ENCODE assay signal across 12 cellular contexts in the genomic region with DNA sequence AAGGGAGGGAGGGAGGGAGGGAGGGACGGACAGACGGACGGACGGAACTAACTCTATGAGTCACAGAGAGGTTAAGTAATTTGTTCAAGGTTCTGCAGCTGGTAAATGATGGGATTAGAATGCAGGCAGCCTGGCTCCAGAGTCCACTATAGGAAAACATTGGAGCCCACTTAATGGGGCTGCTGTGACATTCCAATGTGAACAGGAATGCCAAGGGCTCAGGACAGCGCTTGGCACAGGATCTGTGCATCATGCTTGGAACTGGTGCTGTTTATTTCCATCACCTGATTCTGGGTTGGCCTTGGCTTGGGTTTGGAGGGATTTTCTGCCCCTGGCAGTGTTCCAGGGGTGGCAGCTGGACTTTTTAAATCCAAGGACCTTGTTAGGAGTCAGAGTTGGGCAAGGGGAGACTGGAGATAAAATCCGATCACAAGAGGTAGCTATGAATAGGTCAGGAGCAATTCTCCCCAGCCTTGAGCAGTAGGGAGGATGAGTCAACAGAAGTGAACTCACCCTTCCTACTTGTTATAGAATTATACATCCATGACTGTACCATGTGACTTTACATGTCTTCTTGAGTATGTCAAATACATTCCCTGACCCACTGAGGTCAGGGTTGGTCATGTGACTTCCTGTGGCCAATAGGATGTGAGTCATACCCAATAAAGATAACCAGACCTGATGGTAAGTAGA. TPM values are rescaled to one million over a fixed set of nuclear protein-coding genes. Genes with fewer than 3 reads are reported as not detected.
A peak's percentile ranks its signal among the peaks of the same experiment; 100 is the strongest.
DNase-seq lines count a peak whose midpoint lies in the region; ATAC-seq and TF ChIP-seq lines count a peak whose summit lies in the region.
"Had no signal": no experiment of that assay in that cellular context is flagged by ENCODE, and none has a peak within 500 bp of the region (broad histone marks: within the 10 kb centered on the region; RNA-seq: fewer than 3 reads in every experiment).

No MANE protein-coding gene starts in this region.

- intact Hi-C loops in thyroid gland (cut with DNase I): loop anchor here (10.0 kb wide), 3 partner anchors 56 to 196 kb away; partner anchors contain the start of gene PPP5C

- H3K4me3 Mint-ChIP-seq in activated naive CD4-positive, alpha-beta T cell treated with anti-CD3 and anti-CD28 coated beads, Interleukin-2, amount 10 ng/mL, durations not matched to agents 7 days and 5 days: no peak overlapping the region

- DNase-seq in NCI-H1105 treated with DMSO at 0.1 percent for 48 hours (lab: John Stamatoyannopoulos, UW) (peak; percentile 13), NCI-H1105 (lab: John Stamatoyannopoulos, UW) (no peak), SW480 (ENCODE audit: low spot score) (peak; percentile 71), cardiac muscle cell (ENCODE audit: low read depth in 1 of 2, low spot score in 1 of 2) (peak; percentile 34 to 94), thyroid gland (peak in 1 of 2 donors; percentile 19)
- DNase-seq in activated naive CD4-positive, alpha-beta T cell treated with anti-CD3 and anti-CD28 coated beads, Interleukin-2, amount 10 ng/mL, durations not matched to agents 7 days and 5 days: no peak
- DNase-seq: activated gamma-delta T cell treated with Interleukin-2 at 50 U/mL for 16 hours, islet precursor cell, SIG-M5 had no signal

- H3K36me3 Mint-ChIP-seq in activated naive CD4-positive, alpha-beta T cell treated with anti-CD3 and anti-CD28 coated beads, Interleukin-2, amount 10 ng/mL, durations not matched to agents 7 days and 5 days: no peaks in the 10 kb centered on the region

- H3K27me3 ChIP-seq in cardiac muscle cell (no peaks in the 10 kb centered on the region), thyroid gland (no peaks in the 10 kb centered on the region)

- peaks cover 9% of the 10 kb centered on the region for H3K4me1 Mint-ChIP-seq in activated naive CD4-positive, alpha-beta T cell treated with anti-CD3 and anti-CD28 coated beads, Interleukin-2, amount 10 ng/mL, durations not matched to agents 7 days and 5 days

- no peak overlapping the region for H3K27ac Mint-ChIP-seq in activated naive CD4-positive, alpha-beta T cell treated with anti-CD3 and anti-CD28 coated beads, Interleukin-2, amount 10 ng/mL, durations not matched to agents 7 days and 5 days

- H3K27ac ChIP-seq in cardiac muscle cell: no peak overlapping the region
- peak overlapping the region in 2 of 3 donors; percentile 10 to 40 for H3K27ac ChIP-seq in thyroid gland
- H3K27ac ChIP-seq: 22Rv1 had no signal

- H3K4me1 ChIP-seq in cardiac muscle cell (ENCODE audit: low read depth) (no peaks in the 10 kb centered on the region), thyroid gland (no peaks in the 10 kb centered on the region)

- H3K36me3 ChIP-seq in cardiac muscle cell (no peaks in the 10 kb centered on the region), thyroid gland (no peaks in the 10 kb centered on the region)

- no peak for ATAC-seq in HG03354 (IDR thresholded peaks at IDR 0.05; ENCODE audit: poor library complexity, severe bottlenecking, unreplicated experiment)
- no peak for ATAC-seq in HG02642 (IDR thresholded peaks at IDR 0.05; ENCODE audit: poor library complexity, unreplicated experiment)

- peaks cover under 1% of the 10 kb centered on the region for H3K27me3 Mint-ChIP-seq in activated naive CD4-positive, alpha-beta T cell treated with anti-CD3 and anti-CD28 coated beads, Interleukin-2, amount 10 ng/mL, durations not matched to agents 7 days and 5 days

- CTCF ChIA-PET in activated naive CD4-positive, alpha-beta T cell treated with anti-CD3 and anti-CD28 coated beads, Interleukin-2, amount 10 ng/mL, durations not matched to agents 7 days and 5 days (lab: Charles Lee): interaction anchor here (1.6 kb wide), 1 partner anchor 8 kb away, joined by 8 read pairs; no protein-coding TSS in a partner anchor

- H3K9me3 ChIP-seq in cardiac muscle cell (ENCODE audit: low read depth) (no peaks in the 10 kb centered on the region), thyroid gland (no peaks in the 10 kb centered on the region)

- no peak for TF ChIP-seq POLR2A in thyroid gland (IDR thresholded peaks at IDR 0.05)

- H3K4me3 ChIP-seq in cardiac muscle cell (no peak overlapping the region), thyroid gland (replicated peaks in 1 of 3) (no peak overlapping the region)

- TF ChIP-seq CTCF in cardiac muscle cell (IDR thresholded peaks at IDR 0.05; ENCODE audit: low read depth, low read length) (no peak), thyroid gland (IDR thresholded peaks at IDR 0.05) (no peak)

- peaks cover 12% of the 10 kb centered on the region for H3K9me3 Mint-ChIP-seq in activated naive CD4-positive, alpha-beta T cell treated with anti-CD3 and anti-CD28 coated beads, Interleukin-2, amount 10 ng/mL, durations not matched to agents 7 days and 5 days

- WGBS in thyroid gland, 2 donors: 52 to 53% methylated on average over 6 of the region's 6 CpGs

RNA-seq across cellular contexts. Expression of gene HIF3A, which starts 7.8 kb away (rescaled TPM):
- total RNA-seq in cardiac muscle cell (115 and 163 TPM in 2 replicates), thyroid gland (10 to 100 TPM; 49.1 to 88.3 (median 66.0) TPM)
- 122 and 170 TPM in 2 replicates for polyA plus RNA-seq in cardiac muscle cell

RNA-seq across cellular contexts. Expression of gene PPP5C, which starts 57.8 kb away (rescaled TPM):
- total RNA-seq in cardiac muscle cell (109 and 130 TPM in 2 replicates), thyroid gland (100 to 1,000 TPM in 1 of 4 donors, 10 to 100 TPM in 3; 63.3 to 112 (median 80.7) TPM)
- 120 and 123 TPM in 2 replicates for polyA plus RNA-seq in cardiac muscle cell

RNA-seq across cellular contexts. Expression of gene IGFL1, which starts 59.5 kb away (rescaled TPM):
- not detected in 2 replicates for total RNA-seq in cardiac muscle cell
- not detected in 2 replicates for polyA plus RNA-seq in cardiac muscle cell
- not detected for total RNA-seq in thyroid gland

Comparison
In these comparisons a context has a peak if more than half of its experiments do, and no peak if none do; other contexts are left out.
1. DNase-seq: peak in NCI-H1105 treated with DMSO at 0.1 percent for 48 hours (single experiment), SW480 (single experiment) and cardiac muscle cell (2 of 2); none in NCI-H1105 (single experiment) and activated naive CD4-positive, alpha-beta T cell treated with anti-CD3 and anti-CD28 coated beads, Interleukin-2, amount 10 ng/mL, durations not matched to agents 7 days and 5 days (single experiment).